In genomic region chr13:85833938-85834337, GRCh38 we compare ENCODE assay signal across 15 cellular contexts. TPM values are rescaled to one million over a fixed set of nuclear protein-coding genes. Genes with fewer than 3 reads are reported as not detected.
DNase-seq lines count a peak whose midpoint lies in the region; ATAC-seq lines count a peak whose summit lies in the region.
"Had no signal": no experiment of that assay in that cellular context is flagged by ENCODE, and none has a peak within 500 bp of the region (broad histone marks: within the 10 kb centered on the region; RNA-seq: fewer than 3 reads in every experiment).

No MANE protein-coding gene starts in this region.

- no peaks in the 10 kb centered on the region for H3K9me3 ChIP-seq in Karpas-422 (ENCODE audit: low read length)
- H3K9me3 ChIP-seq: BE2C had no signal

- no peak overlapping the region for H3K9ac ChIP-seq in Karpas-422 (ENCODE audit: low read length)
- H3K9ac ChIP-seq: GM23248 had no signal

- peak overlapping the region; percentile 68 for H2AFZ ChIP-seq in Karpas-422 (ENCODE audit: low read length)
- H2AFZ ChIP-seq: GM23248 had no signal

- no peak overlapping the region for H3K4me3 ChIP-seq in Karpas-422 (ENCODE audit: low read length)
- H3K4me3 ChIP-seq: GM23248 had no signal

- DNase-seq in Ammon's horn (ENCODE audit: low spot score) (peak; percentile 18), Karpas-422 (no peak), hippocampal formation (lab: John Stamatoyannopoulos, UW) (peak; percentile 13 to 14), superior temporal gyrus (ENCODE audit: extremely low spot score) (peak; percentile 66), NOMO-1 (lab: John Stamatoyannopoulos, UW; ENCODE audit: unreplicated experiment in 2 of 2) (no peak), UCSD-AML1 (lab: John Stamatoyannopoulos, UW; ENCODE audit: unreplicated experiment) (no peak)
- DNase-seq: BE2C; CD4-positive, alpha-beta memory T cell; GF-D8; GM23248; IMR-90; KG1 had no signal

- H3K4me1 ChIP-seq in Karpas-422 (ENCODE audit: low read length), result no peaks in the 10 kb centered on the region
- H3K4me1 ChIP-seq: BE2C had no signal

- no peak overlapping the region for H3K27ac ChIP-seq in Karpas-422 (ENCODE audit: low read length)
- H3K27ac ChIP-seq: C4-2B, GM23248 had no signal

- H3K9me2 ChIP-seq in Karpas-422 (replicated peaks; ENCODE audit: insufficient read depth, low read length), result no peaks in the 10 kb centered on the region

- no peaks in the 10 kb centered on the region for H3K27me3 ChIP-seq in Karpas-422 (ENCODE audit: low read length)
- H3K27me3 ChIP-seq: BE2C had no signal

- no peaks in the 10 kb centered on the region for H3K36me3 ChIP-seq in Karpas-422 (ENCODE audit: insufficient read depth, low read length)
- H3K36me3 ChIP-seq: BE2C had no signal

- no peaks in the 10 kb centered on the region for H4K20me1 ChIP-seq in Karpas-422 (ENCODE audit: insufficient read depth, low read depth, low read length)

- H3K79me2 ChIP-seq in Karpas-422 (ENCODE audit: low read length), result no peaks in the 10 kb centered on the region

- H3K4me2 ChIP-seq in Karpas-422 (ENCODE audit: low read depth, low read length, poor library complexity, severe bottlenecking), result no peak overlapping the region

- ATAC-seq in HG03521 (IDR thresholded peaks at IDR 0.05; ENCODE audit: unreplicated experiment), result no peak
- ATAC-seq: HCT116 had no signal

RNA-seq across cellular contexts. Expression of gene SLITRK6, which starts 34.7 kb away (rescaled TPM):
- 1.9 and 6.4 TPM in 2 replicates for total RNA-seq in Karpas-422 (2014; rRNA removed; shearing (Covaris generic); ENCODE audit: low replicate concordance)
- total RNA-seq: CD4-positive, alpha-beta memory T cell; GM23248 had no signal

Comparison
In these comparisons a context has a peak if more than half of its experiments do, and no peak if none do; other contexts are left out.
1. DNase-seq: peak in Ammon's horn (single experiment), hippocampal formation (2 of 2) and superior temporal gyrus (single experiment); none in Karpas-422 (single experiment), NOMO-1 (0 of 2) and UCSD-AML1 (single experiment).